Comparison of ENCODE assay signal across 7 cellular contexts in genomic region chr5:85397451-85397850, GRCh38.
"Had no signal": no experiment of that assay in that cellular context is flagged by ENCODE, and none has a peak within 500 bp of the region (broad histone marks: within the 10 kb centered on the region; RNA-seq: fewer than 3 reads in every experiment).

No MANE protein-coding gene starts in this region.

- ATAC-seq: GM23338 had no signal

- DNase-seq: H9, HCEC 1CT, KG1 had no signal

- H3K4me3 ChIP-seq: GM23338 had no signal

- H3K4me2 ChIP-seq: GM23338 had no signal

- FAIRE-seq: H1, H54, HTR-8/SVneo had no signal

- H2AFZ ChIP-seq: GM23338 had no signal
